Comparison of ENCODE assay signal across 1 cellular context in the genomic region with DNA sequence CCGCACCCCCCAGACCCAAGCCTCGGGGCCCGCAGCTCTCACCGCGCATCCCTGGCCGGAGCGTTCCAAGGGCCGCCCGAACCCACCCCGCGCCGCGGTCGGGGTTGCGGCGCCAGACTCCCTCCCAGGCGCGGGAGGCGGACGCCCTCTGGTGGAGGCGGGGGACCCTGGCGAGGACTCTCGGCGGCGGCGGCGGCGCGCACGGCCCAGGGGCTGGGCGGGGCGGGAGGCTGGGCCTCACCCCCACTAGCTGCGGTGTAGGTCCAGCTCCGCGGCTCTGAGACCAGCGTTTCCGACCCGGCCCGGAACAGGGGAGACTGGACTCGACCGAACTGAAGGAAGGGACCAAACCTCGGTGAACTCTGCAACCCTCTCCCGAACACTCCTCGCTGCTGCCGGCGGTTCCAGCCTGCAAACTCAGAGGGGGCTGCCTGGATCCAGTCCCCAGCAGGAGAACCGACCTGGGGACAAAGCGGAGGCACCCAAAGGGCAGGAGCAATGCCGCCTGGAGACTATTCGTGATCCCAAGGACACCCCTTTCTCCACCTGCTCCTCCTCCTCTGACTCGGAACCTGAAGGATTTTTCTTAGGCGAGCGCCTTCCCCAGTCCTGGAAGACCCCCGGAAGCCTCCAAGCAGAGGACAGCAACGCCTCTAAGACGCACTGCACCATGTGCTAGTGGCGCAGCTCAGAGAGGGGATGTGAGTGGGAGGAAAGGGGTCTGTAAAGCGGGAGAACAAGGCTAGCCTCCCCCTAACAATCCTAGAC.
A peak's percentile ranks its signal among the peaks of the same experiment; 100 is the strongest.
TF ChIP-seq lines count a peak whose summit lies in the region.

No MANE protein-coding gene starts in this region.

TF ChIP-seq in HepG2, 621 proteins besides CTCF, POLR2A, EP300 and RAD21 (continued from another document and continues in another):
- TF ChIP-seq CERS6 (CRISPR knock-in tag; IDR thresholded peaks at IDR 0.05) (no peak), BHLHE40 (IDR thresholded peaks at IDR 0.05; ENCODE audit: low read length) (peak; percentile 33; the same call in 1 of the 2 replicates), HMGXB4 (CRISPR knock-in tag; IDR thresholded peaks at IDR 0.05; ENCODE audit: borderline replicate concordance in 1 of 2, low read depth in 1 of 2) (peak; percentile 88 to 95), HIC2 (CRISPR knock-in tag; IDR thresholded peaks at IDR 0.05; ENCODE audit: low read depth) (no peak), ZBTB38 (CRISPR knock-in tag; IDR thresholded peaks at IDR 0.05) (peak; percentile 58; the same call in 1 of the 2 replicates), NCOA1 (CRISPR knock-in tag; IDR thresholded peaks at IDR 0.05) (no peak), ZKSCAN5 (CRISPR knock-in tag; IDR thresholded peaks at IDR 0.05) (no peak), ZFP36 (IDR thresholded peaks at IDR 0.05; ENCODE audit: borderline replicate concordance, low read depth, low read length, partially characterized antibody) (no peak), SP4 (CRISPR knock-in tag; IDR thresholded peaks at IDR 0.05) (peak; percentile 77), EHMT2 (IDR thresholded peaks at IDR 0.05; ENCODE audit: borderline replicate concordance, low read depth, low read length) (no peak), ZNF550 (CRISPR knock-in tag; IDR thresholded peaks at IDR 0.05; ENCODE audit: borderline replicate concordance) (peak; percentile 31; the same call in 1 of the 2 replicates), MEIS2 (CRISPR knock-in tag; IDR thresholded peaks at IDR 0.05) (no peak; the same call in 1 of the 2 replicates), ZNF790 (CRISPR knock-in tag; IDR thresholded peaks at IDR 0.05; ENCODE audit: borderline replicate concordance) (peak; percentile 74; the same call in 1 of the 2 replicates), ZNF354B (CRISPR knock-in tag; IDR thresholded peaks at IDR 0.05) (no peak), ERF (CRISPR knock-in tag; IDR thresholded peaks at IDR 0.05) (peak; percentile 80), NONO (IDR thresholded peaks at IDR 0.05) (no peak), NONO (CRISPR knock-in tag; conservative IDR thresholded peaks at IDR 0.05) (peak; percentile 85), FOXA1 (IDR thresholded peaks at IDR 0.05) (no peak), FOXA1 (CRISPR knock-in tag; IDR thresholded peaks at IDR 0.05) (peak; percentile 26; the same call in 1 of the 2 replicates), PHB2 (IDR thresholded peaks at IDR 0.05; ENCODE audit: partially characterized antibody) (no peak), TSC22D2 (CRISPR knock-in tag; IDR thresholded peaks at IDR 0.05; ENCODE audit: borderline replicate concordance) (no peak), ARNT2 (CRISPR knock-in tag; IDR thresholded peaks at IDR 0.05; ENCODE audit: low read depth) (peak; percentile 58; the same call in 1 of the 2 replicates), HOXD1 (CRISPR knock-in tag; IDR thresholded peaks at IDR 0.05) (no peak), GTF2F1 (IDR thresholded peaks at IDR 0.05; ENCODE audit: low read length) (0 out of 2 replicates have a peak, but pooled peaks have one; percentile 1), SP140L (CRISPR knock-in tag; IDR thresholded peaks at IDR 0.05; ENCODE audit: borderline replicate concordance) (0 out of 2 replicates have a peak, but pooled peaks have one; percentile 4), MATR3 (CRISPR knock-in tag; IDR thresholded peaks at IDR 0.05) (0 out of 2 replicates have a peak, but pooled peaks have one; percentile 78), ZNF543 (CRISPR knock-in tag; IDR thresholded peaks at IDR 0.05) (peak; percentile 56; the same call in 1 of the 2 replicates), SAP130 (CRISPR knock-in tag; IDR thresholded peaks at IDR 0.05; ENCODE audit: low read depth) (peak; percentile 79), RBM39 (IDR thresholded peaks at IDR 0.05; ENCODE audit: low read depth, low read length, poor library complexity, severe bottlenecking) (peak; percentile 37), HNRNPLL (IDR thresholded peaks at IDR 0.05; ENCODE audit: low read depth, low read length, poor library complexity, severe bottlenecking) (peak; percentile 29), SATB2 (CRISPR knock-in tag; IDR thresholded peaks at IDR 0.05) (no peak), SIN3A (IDR thresholded peaks at IDR 0.05; ENCODE audit: borderline replicate concordance, low read depth, low read length) (peak; percentile 49; the same call in 1 of the 2 replicates), ZNF34 (CRISPR knock-in tag; IDR thresholded peaks at IDR 0.05; ENCODE audit: borderline replicate concordance) (no peak), TBX2 (CRISPR knock-in tag; IDR thresholded peaks at IDR 0.05; ENCODE audit: borderline replicate concordance) (no peak), ZEB1 (IDR thresholded peaks at IDR 0.05; ENCODE audit: insufficient replicate concordance, low read depth) (peak; percentile 25), AKAP8 (CRISPR knock-in tag; IDR thresholded peaks at IDR 0.05) (peak; percentile 95), HNRNPUL1 (IDR thresholded peaks at IDR 0.05; ENCODE audit: low read depth, low read length) (no peak), TEAD3 (CRISPR knock-in tag; optimal IDR thresholded peaks at IDR 0.05; ENCODE audit: borderline replicate concordance) (peak; percentile 64), ZNF766 (CRISPR knock-in tag; IDR thresholded peaks at IDR 0.05; ENCODE audit: borderline replicate concordance) (peak; percentile 79; the same call in 1 of the 2 replicates), SP2 (CRISPR knock-in tag; IDR thresholded peaks at IDR 0.05) (0 out of 2 replicates have a peak, but pooled peaks have one; percentile 21), KMT2B (CRISPR knock-in tag; IDR thresholded peaks at IDR 0.05) (no peak; the same call in 1 of the 2 replicates), CEBPZ (IDR thresholded peaks at IDR 0.05; ENCODE audit: low read length) (no peak), MAF1 (CRISPR knock-in tag; IDR thresholded peaks at IDR 0.05; ENCODE audit: borderline replicate concordance) (no peak), MTA3 (CRISPR knock-in tag; IDR thresholded peaks at IDR 0.05) (no peak)
- TF ChIP-seq, protein P1, sequence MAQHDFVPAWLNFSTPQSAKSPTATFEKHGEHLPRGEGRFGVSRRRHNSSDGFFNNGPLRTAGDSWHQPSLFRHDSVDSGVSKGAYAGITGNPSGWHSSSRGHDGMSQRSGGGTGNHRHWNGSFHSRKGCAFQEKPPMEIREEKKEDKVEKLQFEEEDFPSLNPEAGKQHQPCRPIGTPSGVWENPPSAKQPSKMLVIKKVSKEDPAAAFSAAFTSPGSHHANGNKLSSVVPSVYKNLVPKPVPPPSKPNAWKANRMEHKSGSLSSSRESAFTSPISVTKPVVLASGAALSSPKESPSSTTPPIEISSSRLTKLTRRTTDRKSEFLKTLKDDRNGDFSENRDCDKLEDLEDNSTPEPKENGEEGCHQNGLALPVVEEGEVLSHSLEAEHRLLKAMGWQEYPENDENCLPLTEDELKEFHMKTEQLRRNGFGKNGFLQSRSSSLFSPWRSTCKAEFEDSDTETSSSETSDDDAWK (CRISPR knock-in tag; IDR thresholded peaks at IDR 0.05): no peak
- TF ChIP-seq, protein P2, sequence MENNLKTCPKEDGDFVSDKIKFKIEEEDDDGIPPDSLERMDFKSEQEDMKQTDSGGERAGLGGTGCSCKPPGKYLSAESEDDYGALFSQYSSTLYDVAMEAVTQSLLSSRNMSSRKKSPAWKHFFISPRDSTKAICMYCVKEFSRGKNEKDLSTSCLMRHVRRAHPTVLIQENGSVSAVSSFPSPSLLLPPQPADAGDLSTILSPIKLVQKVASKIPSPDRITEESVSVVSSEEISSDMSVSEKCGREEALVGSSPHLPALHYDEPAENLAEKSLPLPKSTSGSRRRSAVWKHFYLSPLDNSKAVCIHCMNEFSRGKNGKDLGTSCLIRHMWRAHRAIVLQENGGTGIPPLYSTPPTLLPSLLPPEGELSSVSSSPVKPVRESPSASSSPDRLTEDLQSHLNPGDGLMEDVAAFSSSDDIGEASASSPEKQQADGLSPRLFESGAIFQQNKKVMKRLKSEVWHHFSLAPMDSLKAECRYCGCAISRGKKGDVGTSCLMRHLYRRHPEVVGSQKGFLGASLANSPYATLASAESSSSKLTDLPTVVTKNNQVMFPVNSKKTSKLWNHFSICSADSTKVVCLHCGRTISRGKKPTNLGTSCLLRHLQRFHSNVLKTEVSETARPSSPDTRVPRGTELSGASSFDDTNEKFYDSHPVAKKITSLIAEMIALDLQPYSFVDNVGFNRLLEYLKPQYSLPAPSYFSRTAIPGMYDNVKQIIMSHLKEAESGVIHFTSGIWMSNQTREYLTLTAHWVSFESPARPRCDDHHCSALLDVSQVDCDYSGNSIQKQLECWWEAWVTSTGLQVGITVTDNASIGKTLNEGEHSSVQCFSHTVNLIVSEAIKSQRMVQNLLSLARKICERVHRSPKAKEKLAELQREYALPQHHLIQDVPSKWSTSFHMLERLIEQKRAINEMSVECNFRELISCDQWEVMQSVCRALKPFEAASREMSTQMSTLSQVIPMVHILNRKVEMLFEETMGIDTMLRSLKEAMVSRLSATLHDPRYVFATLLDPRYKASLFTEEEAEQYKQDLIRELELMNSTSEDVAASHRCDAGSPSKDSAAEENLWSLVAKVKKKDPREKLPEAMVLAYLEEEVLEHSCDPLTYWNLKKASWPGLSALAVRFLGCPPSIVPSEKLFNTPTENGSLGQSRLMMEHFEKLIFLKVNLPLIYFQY (CRISPR knock-in tag; IDR thresholded peaks at IDR 0.05; ENCODE audit: borderline replicate concordance): peak; percentile 98
